Comparison of ENCODE assay signal across 20 cellular contexts in genomic region chr22:36616682-36617081, GRCh38.
DNase-seq lines count a peak whose midpoint lies in the region; ATAC-seq, FAIRE-seq and TF ChIP-seq lines count a peak whose summit lies in the region.
"Had no signal": no experiment of that assay in that cellular context is flagged by ENCODE, and none has a peak within 500 bp of the region (broad histone marks: within the 10 kb centered on the region; RNA-seq: fewer than 3 reads in every experiment).

No MANE protein-coding gene starts in this region.

- no peaks in the 10 kb centered on the region for H3K4me1 ChIP-seq in HEK293 (ENCODE audit: control insufficient read depth, insufficient read depth, low read length)
- peaks cover 76% of the 10 kb centered on the region for H3K4me1 ChIP-seq in body of pancreas
- H3K4me1 ChIP-seq in pancreas = peaks cover 6 to 33% (median 22%) of the 10 kb centered on the region in 3 donors
- H3K4me1 ChIP-seq: A549; BLaER1 treated with 17β-estradiol and CSF1 and Interleukin-3, amounts not matched to agents 10 nM and 100 nM; Caco-2 had no signal

- no peak for TF ChIP-seq POLR2A in body of pancreas (IDR thresholded peaks at IDR 0.05)

- H3K4me3 ChIP-seq in HEK293 (ENCODE audit: low read depth, low read length) = no peak overlapping the region
- H3K4me3 ChIP-seq in body of pancreas = no peak overlapping the region
- no peak overlapping the region for H3K4me3 ChIP-seq in pancreas
- H3K4me3 ChIP-seq: A549; BLaER1 treated with 17β-estradiol and CSF1 and Interleukin-3, amounts not matched to agents 10 nM and 100 nM had no signal

- POLR2A ChIA-PET in HEK293 (lab: Yijun Ruan, JAX) = interaction anchor here (0.6 kb wide), 1 partner anchor 42 kb away, joined by 3 read pairs; no protein-coding TSS in a partner anchor

- ATAC-seq in body of pancreas = no peak
- no peak for ATAC-seq in pancreas
- ATAC-seq in HG02840 (IDR thresholded peaks at IDR 0.05; ENCODE audit: low FRiP score, unreplicated experiment) = no peak
- ATAC-seq: A549; CD8-positive, alpha-beta T cell had no signal

- CTCF ChIA-PET in HEK293 (lab: Yijun Ruan, JAX) = no interaction called here

- H3K36me3 ChIP-seq in HEK293 (ENCODE audit: control insufficient read depth in 2 of 2, insufficient read depth in 1 of 2, low read length in 2 of 2) (no peaks in the 10 kb centered on the region), body of pancreas (replicated peaks in 1 of 2; ENCODE audit: insufficient read depth in 1 of 2, low read depth in 2 of 2) (no peaks in the 10 kb centered on the region), pancreas (no peaks in the 10 kb centered on the region)
- H3K36me3 ChIP-seq: BLaER1 treated with 17β-estradiol and CSF1 and Interleukin-3, amounts not matched to agents 10 nM and 100 nM had no signal

- H3K27ac ChIP-seq in HEK293 (ENCODE audit: extremely low read depth, low read depth, low read length) = no peak overlapping the region
- peak overlapping the region; percentile 67 to 83 (median 75) for H3K27ac ChIP-seq in body of pancreas
- peak overlapping the region in 3 of 4 donors; percentile 56 to 62 (median 61) for H3K27ac ChIP-seq in pancreas
- H3K27ac ChIP-seq: 22Rv1; A549; BLaER1 treated with 17β-estradiol and CSF1 and Interleukin-3, amounts not matched to agents 10 nM and 100 nM; C4-2B had no signal

- DNase-seq in body of pancreas = no peak
- DNase-seq in pancreas = no peak
- no peak for DNase-seq in effector CD4-positive, alpha-beta T cell
- DNase-seq: AML-193; Caco-2; Calu3; CD4-positive, alpha-beta T cell; CD8-positive, alpha-beta T cell; DMS79 treated with DMSO at 0.1 percent for 48 hours; GF-D8 had no signal

- no peak for TF ChIP-seq CTCF in HEK293 (tag by site-specific recombination; IDR thresholded peaks at IDR 0.05)
- TF ChIP-seq CTCF in body of pancreas (IDR thresholded peaks at IDR 0.05) = no peak
- TF ChIP-seq CTCF in pancreas (IDR thresholded peaks at IDR 0.05) = no peak

- intact Hi-C loops in body of pancreas (cut with DNase I) (no loop called here), pancreas (cut with DNase I) (no loop called here)

- FAIRE-seq in pancreas (lab: Jason Lieb, UNC) = no peak
- FAIRE-seq: A549, D721Med, G401.6, GM12891, GM19239 had no signal

- no peaks in the 10 kb centered on the region for H3K9me3 ChIP-seq in HEK293 (ENCODE audit: control insufficient read depth, insufficient read depth, low read depth, low read length)
- H3K9me3 ChIP-seq in body of pancreas = no peaks in the 10 kb centered on the region
- no peaks in the 10 kb centered on the region for H3K9me3 ChIP-seq in pancreas
- H3K9me3 ChIP-seq: A549, Caco-2 had no signal

- H3K27me3 ChIP-seq in body of pancreas (no peaks in the 10 kb centered on the region), pancreas (no peaks in the 10 kb centered on the region)
- H3K27me3 ChIP-seq: BLaER1 treated with 17β-estradiol and CSF1 and Interleukin-3, amounts not matched to agents 10 nM and 100 nM had no signal

TF ChIP-seq in HEK293, 187 proteins besides CTCF, POLR2A, EP300 and RAD21:
- TF ChIP-seq, protein P1, sequence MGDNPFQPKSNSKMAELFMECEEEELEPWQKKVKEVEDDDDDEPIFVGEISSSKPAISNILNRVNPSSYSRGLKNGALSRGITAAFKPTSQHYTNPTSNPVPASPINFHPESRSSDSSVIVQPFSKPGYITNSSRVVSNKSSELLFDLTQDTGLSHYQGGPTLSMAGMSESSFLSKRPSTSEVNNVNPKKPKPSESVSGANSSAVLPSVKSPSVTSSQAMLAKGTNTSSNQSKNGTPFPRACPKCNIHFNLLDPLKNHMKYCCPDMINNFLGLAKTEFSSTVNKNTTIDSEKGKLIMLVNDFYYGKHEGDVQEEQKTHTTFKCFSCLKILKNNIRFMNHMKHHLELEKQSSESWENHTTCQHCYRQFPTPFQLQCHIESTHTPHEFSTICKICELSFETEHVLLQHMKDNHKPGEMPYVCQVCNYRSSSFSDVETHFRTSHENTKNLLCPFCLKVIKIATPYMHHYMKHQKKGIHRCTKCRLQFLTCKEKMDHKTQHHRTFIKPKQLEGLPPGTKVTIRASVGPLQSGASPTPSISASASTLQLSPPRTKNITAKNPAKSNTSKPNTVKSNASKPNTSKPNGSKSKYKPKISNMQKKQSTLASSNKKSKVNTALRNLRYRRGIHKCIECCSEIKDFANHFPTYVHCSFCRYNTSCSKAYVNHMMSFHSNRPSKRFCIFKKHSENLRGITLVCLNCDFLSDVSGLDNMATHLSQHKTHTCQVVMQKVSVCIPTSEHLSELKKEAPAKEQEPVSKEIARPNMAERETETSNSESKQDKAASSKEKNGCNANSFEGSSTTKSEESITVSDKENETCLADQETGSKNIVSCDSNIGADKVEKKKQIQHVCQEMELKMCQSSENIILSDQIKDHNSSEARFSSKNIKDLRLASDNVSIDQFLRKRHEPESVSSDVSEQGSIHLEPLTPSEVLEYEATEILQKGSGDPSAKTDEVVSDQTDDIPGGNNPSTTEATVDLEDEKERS (tag by site-specific recombination; IDR thresholded peaks at IDR 0.05) = no peak
- TF ChIP-seq ZNF423 (tag by site-specific recombination; IDR thresholded peaks at IDR 0.05) (no peak), ZBTB20 (tag by site-specific recombination; IDR thresholded peaks at IDR 0.05) (no peak), ZNF274 (IDR thresholded peaks at IDR 0.05; ENCODE audit: low read length) (no peak), ZNF274 (tag by site-specific recombination; IDR thresholded peaks at IDR 0.05; ENCODE audit: borderline replicate concordance) (no peak)
- TF ChIP-seq, protein P2, sequence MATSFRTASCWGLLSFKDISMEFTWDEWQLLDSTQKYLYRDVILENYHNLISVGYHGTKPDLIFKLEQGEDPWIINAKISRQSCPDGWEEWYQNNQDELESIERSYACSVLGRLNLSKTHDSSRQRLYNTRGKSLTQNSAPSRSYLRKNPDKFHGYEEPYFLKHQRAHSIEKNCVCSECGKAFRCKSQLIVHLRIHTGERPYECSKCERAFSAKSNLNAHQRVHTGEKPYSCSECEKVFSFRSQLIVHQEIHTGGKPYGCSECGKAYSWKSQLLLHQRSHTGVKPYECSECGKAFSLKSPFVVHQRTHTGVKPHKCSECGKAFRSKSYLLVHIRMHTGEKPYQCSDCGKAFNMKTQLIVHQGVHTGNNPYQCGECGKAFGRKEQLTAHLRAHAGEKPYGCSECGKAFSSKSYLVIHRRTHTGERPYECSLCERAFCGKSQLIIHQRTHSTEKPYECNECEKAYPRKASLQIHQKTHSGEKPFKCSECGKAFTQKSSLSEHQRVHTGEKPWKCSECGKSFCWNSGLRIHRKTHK (tag by site-specific recombination; IDR thresholded peaks at IDR 0.05) = peak; percentile 99
TF ChIP-seq in HEK293: peak in this region for 1.
